Comparison of ENCODE assay signal across 9 cellular contexts in genomic region chr7:73822319-73823173, GRCh38. TPM values are rescaled to one million over a fixed set of nuclear protein-coding genes. Genes with fewer than 3 reads are reported as not detected.
DNase-seq lines count a peak whose midpoint lies in the region; ATAC-seq and TF ChIP-seq lines count a peak whose summit lies in the region.
"Had no signal": no experiment of that assay in that cellular context is flagged by ENCODE, and none has a peak within 500 bp of the region (broad histone marks: within the 10 kb centered on the region; RNA-seq: fewer than 3 reads in every experiment).

No MANE protein-coding gene starts in this region.

- H3K4me1 ChIP-seq in upper lobe of right lung: no peaks in the 10 kb centered on the region

- no peak for TF ChIP-seq CTCF in upper lobe of right lung (IDR thresholded peaks at IDR 0.05)

- H3K9me3 ChIP-seq in upper lobe of right lung: no peaks in the 10 kb centered on the region
- H3K9me3 ChIP-seq: heart left ventricle had no signal

- ATAC-seq in upper lobe of right lung: peak; percentile 20

- H3K4me3 ChIP-seq in upper lobe of right lung: no peak overlapping the region
- H3K4me3 ChIP-seq: heart left ventricle had no signal

- intact Hi-C loops in upper lobe of right lung (cut with DNase I): no loop called here

- H3K27me3 ChIP-seq in upper lobe of right lung: no peaks in the 10 kb centered on the region

- H3K27ac ChIP-seq in upper lobe of right lung: no peak overlapping the region
- H3K27ac ChIP-seq: heart left ventricle had no signal

- H3K36me3 ChIP-seq in upper lobe of right lung: no peaks in the 10 kb centered on the region
- H3K36me3 ChIP-seq: heart left ventricle had no signal

- DNase-seq in NCI-H2171 treated with DMSO at 0.1 percent for 48 hours (lab: John Stamatoyannopoulos, UW) (peak; percentile 30), NCI-H2171 (lab: John Stamatoyannopoulos, UW) (no peak), SW 1271 (lab: John Stamatoyannopoulos, UW) (peak; percentile 90 to 91), glomerular visceral epithelial cell (ENCODE audit: extremely low spot score) (peak; percentile 98), upper lobe of right lung (no peak), anterior cingulate cortex (lab: John Stamatoyannopoulos, UW) (no peak), cortex of kidney (lab: John Stamatoyannopoulos, UW) (no peak)
- DNase-seq in stimulated activated CD4-positive, alpha-beta T cell treated with anti-CD3 and anti-CD28 coated beads, Interleukin-2, amount 100 ng/mL, for 24 hours: no peak
- DNase-seq: heart left ventricle had no signal

RNA-seq across cellular contexts. Expression of gene CLDN4, which starts 8.2 kb away (rescaled TPM):
- total RNA-seq in upper lobe of right lung: 103 TPM

RNA-seq across cellular contexts. Expression of gene METTL27, which starts 19.8 kb away (rescaled TPM):
- 2.3 TPM for total RNA-seq in upper lobe of right lung

RNA-seq across cellular contexts. Expression of gene TMEM270, which starts 38.4 kb away (rescaled TPM):
- total RNA-seq in upper lobe of right lung: not detected
- total RNA-seq: heart left ventricle had no signal

RNA-seq across cellular contexts. Expression of gene CLDN3, which starts 52.5 kb away (rescaled TPM):
- total RNA-seq in upper lobe of right lung: 11.8 TPM
- total RNA-seq: heart left ventricle had no signal

Comparison
In these comparisons a context has a peak if more than half of its experiments do, and no peak if none do; other contexts are left out.
1. DNase-seq: peak in NCI-H2171 treated with DMSO at 0.1 percent for 48 hours (single experiment), SW 1271 (2 of 2) and glomerular visceral epithelial cell (single experiment); none in NCI-H2171 (single experiment), upper lobe of right lung (single experiment), anterior cingulate cortex (0 of 58), stimulated activated CD4-positive, alpha-beta T cell treated with anti-CD3 and anti-CD28 coated beads, Interleukin-2, amount 100 ng/mL, for 24 hours (0 of 2) and cortex of kidney (single experiment).